Comparison of ENCODE assay signal across 15 cellular contexts in genomic region chr3:187024561-187025226, GRCh38.
DNase-seq lines count a peak whose midpoint lies in the region; TF ChIP-seq lines count a peak whose summit lies in the region.
"Had no signal": no experiment of that assay in that cellular context is flagged by ENCODE, and none has a peak within 500 bp of the region (broad histone marks: within the 10 kb centered on the region; RNA-seq: fewer than 3 reads in every experiment).

No MANE protein-coding gene starts in this region.

- no peaks in the 10 kb centered on the region for H3K27me3 ChIP-seq in SJCRH30
- H3K27me3 ChIP-seq: ascending aorta, upper lobe of right lung had no signal

- H3K27ac ChIP-seq in SJCRH30: no peak overlapping the region
- H3K27ac ChIP-seq: KMS-11 had no signal

- no peak overlapping the region for H3K4me3 ChIP-seq in SJCRH30
- H3K4me3 ChIP-seq: ascending aorta, upper lobe of right lung had no signal

- peaks cover 5% of the 10 kb centered on the region; the same call in 1 of the 2 replicates for H3K4me1 ChIP-seq in SJCRH30

- peak overlapping the region; percentile 92 for H3K27ac Mint-ChIP-seq in T-helper 2 cell treated with Interferon-gamma antibody and Interleukin-4, amounts not matched to agents 5 μg/mL and 100 μg/mL, for 36 hours
- H3K27ac Mint-ChIP-seq in IgD-negative memory B cell: peak overlapping the region; percentile 88 to 96 (median 94)
- peak overlapping the region; percentile 94 for H3K27ac Mint-ChIP-seq in activated naive CD8-positive, alpha-beta T cell
- H3K27ac Mint-ChIP-seq in nephron progenitor cell: peak overlapping the region; percentile 94

- no peak for TF ChIP-seq CTCF in nephron progenitor cell (IDR thresholded peaks at IDR 0.05)

- H3K4me1 Mint-ChIP-seq in T-helper 2 cell treated with Interferon-gamma antibody and Interleukin-4, amounts not matched to agents 5 μg/mL and 100 μg/mL, for 36 hours (ENCODE audit: low read depth): peaks cover 57% of the 10 kb centered on the region
- H3K4me1 Mint-ChIP-seq in IgD-negative memory B cell: peaks cover 58 to 65% (median 58%) of the 10 kb centered on the region in 3 donors
- peaks cover 66% of the 10 kb centered on the region for H3K4me1 Mint-ChIP-seq in activated naive CD8-positive, alpha-beta T cell (ENCODE audit: low read depth)
- H3K4me1 Mint-ChIP-seq in nephron progenitor cell: peaks cover 33% of the 10 kb centered on the region

- no peaks in the 10 kb centered on the region for H3K36me3 ChIP-seq in SJCRH30
- H3K36me3 ChIP-seq: upper lobe of right lung had no signal

- DNase-seq in T-helper 2 cell treated with Interferon-gamma antibody and Interleukin-4, amounts not matched to agents 5 μg/mL and 100 μg/mL, for 36 hours (ENCODE audit: low spot score): no peak
- DNase-seq in T-helper 2 cell (no peak), nephron progenitor cell (no peak), NCI-H748 treated with DMSO at 0.1 percent for 48 hours (lab: John Stamatoyannopoulos, UW) (no peak), AG08395 (ENCODE audit: low spot score) (no peak), SJCRH30 (no peak)
- DNase-seq: DMS 273 treated with DMSO at 0.1 percent for 48 hours, foreskin fibroblast, midbrain, NCI-H2081, upper lobe of right lung had no signal

- H3K36me3 Mint-ChIP-seq in T-helper 2 cell treated with Interferon-gamma antibody and Interleukin-4, amounts not matched to agents 5 μg/mL and 100 μg/mL, for 36 hours (ENCODE audit: low read depth): peaks cover 44% of the 10 kb centered on the region
- H3K36me3 Mint-ChIP-seq in IgD-negative memory B cell (peaks cover 6% of the 10 kb centered on the region), nephron progenitor cell (ENCODE audit: low read depth) (peaks cover 53% of the 10 kb centered on the region)
- peaks cover 7% of the 10 kb centered on the region for H3K36me3 Mint-ChIP-seq in activated naive CD8-positive, alpha-beta T cell

- peak overlapping the region; percentile 88 for H3K4me3 Mint-ChIP-seq in T-helper 2 cell treated with Interferon-gamma antibody and Interleukin-4, amounts not matched to agents 5 μg/mL and 100 μg/mL, for 36 hours
- peak overlapping the region; percentile 86 to 92 (median 88) for H3K4me3 Mint-ChIP-seq in IgD-negative memory B cell
- peak overlapping the region; percentile 88 for H3K4me3 Mint-ChIP-seq in activated naive CD8-positive, alpha-beta T cell
- peak overlapping the region; percentile 37 for H3K4me3 Mint-ChIP-seq in nephron progenitor cell

- no peaks in the 10 kb centered on the region for H3K9me3 ChIP-seq in SJCRH30 (replicated peaks)
- H3K9me3 ChIP-seq: ascending aorta, upper lobe of right lung had no signal

- no peaks in the 10 kb centered on the region for H3K27me3 Mint-ChIP-seq in T-helper 2 cell treated with Interferon-gamma antibody and Interleukin-4, amounts not matched to agents 5 μg/mL and 100 μg/mL, for 36 hours (ENCODE audit: low read depth)
- H3K27me3 Mint-ChIP-seq in IgD-negative memory B cell (peaks cover 1% of the 10 kb centered on the region), nephron progenitor cell (ENCODE audit: low read depth, poor library complexity) (peaks cover 4% of the 10 kb centered on the region)
- no peaks in the 10 kb centered on the region for H3K27me3 Mint-ChIP-seq in activated naive CD8-positive, alpha-beta T cell

- H3K9me3 Mint-ChIP-seq in T-helper 2 cell treated with Interferon-gamma antibody and Interleukin-4, amounts not matched to agents 5 μg/mL and 100 μg/mL, for 36 hours: no peaks in the 10 kb centered on the region
- peaks cover 0 to 1% (median 0%) of the 10 kb centered on the region in 3 donors for H3K9me3 Mint-ChIP-seq in IgD-negative memory B cell
- no peaks in the 10 kb centered on the region for H3K9me3 Mint-ChIP-seq in activated naive CD8-positive, alpha-beta T cell (ENCODE audit: low read depth)
- H3K9me3 Mint-ChIP-seq in nephron progenitor cell: peaks cover 3% of the 10 kb centered on the region

Comparison
In these comparisons a context has a peak if more than half of its experiments do, and no peak if none do; other contexts are left out.
1. H3K4me3 Mint-ChIP-seq: peak in every context shown above with its lines; median percentile 88 in IgD-negative memory B cell; 88 in T-helper 2 cell treated with Interferon-gamma antibody and Interleukin-4, amounts not matched to agents 5 μg/mL and 100 μg/mL, for 36 hours; 88 in activated naive CD8-positive, alpha-beta T cell; 37 in nephron progenitor cell.